In genomic region chr14:59482471-59483331, GRCh38 we compare ENCODE assay signal across 8 cellular contexts. TPM values are rescaled to one million over a fixed set of nuclear protein-coding genes. Genes with fewer than 3 reads are reported as not detected.
DNase-seq lines count a peak whose midpoint lies in the region; ATAC-seq, FAIRE-seq and TF ChIP-seq lines count a peak whose summit lies in the region.

No MANE protein-coding gene starts in this region.

- H2BK5ac ChIP-seq in H1 (ENCODE audit: low read depth, low read length), result no peak overlapping the region

- no peak overlapping the region for H4K91ac ChIP-seq in H1 (replicated peaks; ENCODE audit: insufficient read length, low read length)

- H2BK15ac ChIP-seq in H1 (ENCODE audit: low read length), result no peak overlapping the region

- H3K4me2 ChIP-seq in H1 (ENCODE audit: insufficient read depth in 1 of 2, low read depth in 2 of 2, low read length in 2 of 2), result peak overlapping the region; percentile 89 to 97

- H2AK5ac ChIP-seq in H1 (ENCODE audit: low read depth, low read length), result no peak overlapping the region

- POLR2A ChIA-PET in H1 (lab: Charles Lee; ENCODE audit: partially characterized antibody), result interaction anchor here (1.1 to 2.3 kb wide), 7 partner anchors 8 to 1186 kb away, joined by 3 to 7 read pairs (median 5); partner anchors contain the start of gene GPR135

- H3K79me2 ChIP-seq in H1 (ENCODE audit: control insufficient read depth in 1 of 2, insufficient read depth in 2 of 2, low read length in 2 of 2), result peaks cover 0 to 45% of the 10 kb centered on the region in 2 experiments; a peak in 3 of 4 replicates

- H3K23ac ChIP-seq in H1 (ENCODE audit: insufficient read length), result no peak overlapping the region

- H2BK20ac ChIP-seq in H1 (ENCODE audit: low read length), result no peak overlapping the region

- peak; percentile 23 to 86 for DNase-seq in cardiac muscle cell (ENCODE audit: low read depth in 1 of 2, low spot score in 1 of 2)
- DNase-seq in cardiac septum (ENCODE audit: low spot score), result no peak
- DNase-seq in RCC 7860 (ENCODE audit: low spot score), result peak; percentile 85
- no peak for DNase-seq in H1 (ENCODE audit: low read depth in 1 of 2, low spot score in 2 of 2)
- no peak for DNase-seq in naive B cell
- DNase-seq in retina, result no peak
- no peak for DNase-seq in NCI-H128 (lab: John Stamatoyannopoulos, UW; ENCODE audit: unreplicated experiment)
- no peak for DNase-seq in activated CD8-positive, alpha-beta memory T cell treated with anti-CD3 and anti-CD28 coated beads, Interleukin-2, amount 50 U/mL, for 4 hours

- peaks cover 0 to 2% of the 10 kb centered on the region in 2 experiments for H4K20me1 ChIP-seq in H1 (replicated peaks in 1 of 2; ENCODE audit: control insufficient read depth in 1 of 2, insufficient read depth in 2 of 2, low read length in 2 of 2)

- no peak overlapping the region for H2BK120ac ChIP-seq in H1 (replicated peaks; ENCODE audit: low read depth, low read length)

- H3K36me3 ChIP-seq in cardiac muscle cell, result peaks cover 10% of the 10 kb centered on the region
- H3K36me3 ChIP-seq in H1 (ENCODE audit: control insufficient read depth in 2 of 4, insufficient read depth in 4 of 4, low read length in 3 of 4), result peaks cover 2 to 16% (median 4%) of the 10 kb centered on the region in 4 experiments; a peak in 6 of 8 replicates

- peak overlapping the region; percentile 31 for H3K27ac ChIP-seq in cardiac muscle cell
- no peak overlapping the region for H3K27ac ChIP-seq in H1 (ENCODE audit: low read depth, low read length)

- no peak overlapping the region for H3K18ac ChIP-seq in H1 (ENCODE audit: extremely low read depth, low read length)

- WGBS in H1 (ENCODE audit: extremely low coverage in 1 of 2, insufficient coverage in 1 of 2, insufficient read length in 1 of 2, insufficient replicate concordance in 2 of 2, low coverage in 1 of 2, low lambda C conversion rate in 2 of 2, missing lambda C conversion rate in 1 of 2), 2 experiments, result 79% methylated on average over 6 of the region's 6 CpGs; no CpG with 5 or more reads in 1 of the 2 experiments

- no peak for ATAC-seq in naive B cell (ENCODE audit: low read depth in 2 of 2)

- no peak for TF ChIP-seq CTCF in cardiac muscle cell (IDR thresholded peaks at IDR 0.05; ENCODE audit: low read depth, low read length)
- TF ChIP-seq CTCF in H1 (IDR thresholded peaks at IDR 0.05; ENCODE audit: control extremely low read depth in 1 of 3, insufficient read depth in 1 of 3, low read depth in 1 of 3, low read length in 3 of 3), result no peak

- H3K4me3 ChIP-seq in cardiac muscle cell (peak overlapping the region; percentile 73), H1 (ENCODE audit: extremely low read depth in 1 of 4, insufficient read depth in 2 of 4, low read depth in 3 of 4, low read length in 4 of 4) (peak overlapping the region; percentile 71 to 90 (median 75))

- H2AFZ ChIP-seq in H1 (ENCODE audit: low read length), result no peak overlapping the region

- H3K9me3 ChIP-seq in cardiac muscle cell (ENCODE audit: low read depth) (no peaks in the 10 kb centered on the region), H1 (ENCODE audit: insufficient read depth in 2 of 2, low read depth in 1 of 2, low read length in 1 of 2) (no peaks in the 10 kb centered on the region)

- H3K14ac ChIP-seq in H1 (ENCODE audit: insufficient read length), result no peak overlapping the region

- H3K4me1 Mint-ChIP-seq in naive B cell, result peaks cover 36 to 55% (median 50%) of the 10 kb centered on the region in 3 donors

- no peak overlapping the region for H4K8ac ChIP-seq in H1 (ENCODE audit: extremely low read depth, insufficient read depth, low read length)

- H3K4me3 Mint-ChIP-seq in naive B cell, result peak overlapping the region; percentile 88 to 98 (median 96)

- no peak for TF ChIP-seq RAD21 in H1 (IDR thresholded peaks at IDR 0.05 in 1 of 2, conservative IDR thresholded peaks at IDR 0.05 in 1 of 2; ENCODE audit: low read depth in 2 of 2, low read length in 2 of 2)

- FAIRE-seq in RCC 7860 (lab: Jason Lieb, UNC) (peak; percentile 80), H1 (lab: Jason Lieb, UNC) (no peak)

- H3K27ac Mint-ChIP-seq in naive B cell, result peak overlapping the region in 5 of 6 donors; percentile 36 to 88 (median 80)

- no peak overlapping the region for H3K56ac ChIP-seq in H1 (replicated peaks; ENCODE audit: insufficient read length, low read depth, low read length)

- no peak overlapping the region for H2BK12ac ChIP-seq in H1 (ENCODE audit: low read depth, low read length)

- CTCF ChIA-PET in H1 (lab: Charles Lee; ENCODE audit: partially characterized antibody), result interaction anchor here (0.6 to 2.2 kb wide), 8 partner anchors 8 to 358 kb away, joined by 3 to 6 read pairs (median 3); partner anchors contain the start of gene CCDC175

- no peaks in the 10 kb centered on the region for H3K27me3 Mint-ChIP-seq in naive B cell

- H4K5ac ChIP-seq in H1 (ENCODE audit: insufficient read length, low read depth, low read length), result no peak overlapping the region

- H3K9ac ChIP-seq in H1 (replicated peaks in 1 of 4; ENCODE audit: extremely low read depth in 1 of 4, low read depth in 3 of 4, low read length in 3 of 4), result peak overlapping the region in 1 of 4 experiments; percentile 72; a peak in 1 of 7 replicates

- H3K4ac ChIP-seq in H1 (replicated peaks; ENCODE audit: insufficient read length, low read depth, low read length), result no peak overlapping the region

- TF ChIP-seq POLR2A in H1 (IDR thresholded peaks at IDR 0.05; ENCODE audit: control extremely low read depth in 1 of 2, low read depth in 2 of 2, low read length in 2 of 2), result no peak

- intact Hi-C loops in cardiac septum (cut with DNase I), result loop anchor here (2.0 to 10.0 kb wide), 2 partner anchors 18 to 682 kb away; partner anchors contain the start of genes DHRS7 and GPR135

- H3K9me3 Mint-ChIP-seq in naive B cell, result no peaks in the 10 kb centered on the region

- H3K23me2 ChIP-seq in H1 (ENCODE audit: low read depth, low read length), result peaks cover 7% of the 10 kb centered on the region

- H3K36me3 Mint-ChIP-seq in naive B cell, result peaks cover 0 to 6% of the 10 kb centered on the region in 2 donors

- H3K4me1 ChIP-seq in cardiac muscle cell (ENCODE audit: low read depth), result peaks cover 12% of the 10 kb centered on the region
- H3K4me1 ChIP-seq in H1 (replicated peaks in 1 of 4; ENCODE audit: control insufficient read depth in 3 of 4, insufficient read depth in 4 of 4, low read length in 3 of 4), result peaks cover 0 to 10% (median 3%) of the 10 kb centered on the region in 4 experiments; a peak in 3 of 7 replicates

- no peak for TF ChIP-seq EP300 in H1 (IDR thresholded peaks at IDR 0.05; ENCODE audit: borderline replicate concordance in 1 of 2, low read depth in 2 of 2, low read length in 2 of 2)

- no peaks in the 10 kb centered on the region for H3K79me1 ChIP-seq in H1 (ENCODE audit: low read depth, low read length)

- H3K27me3 ChIP-seq in cardiac muscle cell, result no peaks in the 10 kb centered on the region
- H3K27me3 ChIP-seq in H1 (replicated peaks in 1 of 4; ENCODE audit: control insufficient read depth in 3 of 4, extremely low read depth in 1 of 4, insufficient read depth in 3 of 4, low read length in 3 of 4), result no peaks in the 10 kb centered on the region

TF ChIP-seq in H1, 55 proteins besides CTCF, POLR2A, EP300 and RAD21 (continues in another document):
- no peak for TF ChIP-seq BCL11A (IDR thresholded peaks at IDR 0.05; ENCODE audit: low read depth in 2 of 2, low read length in 2 of 2)

RNA-seq across cellular contexts. Expression of gene L3HYPDH, which starts 1.5 kb away (rescaled TPM):
- total RNA-seq in cardiac muscle cell (29.4 and 37.8 TPM in 2 replicates), cardiac septum (20.3 TPM)
- polyA plus RNA-seq in cardiac muscle cell (22.1 and 29.4 TPM in 2 replicates), H1 (2011; rRNA removed) (11.2 and 12.1 TPM in 2 replicates), naive B cell (ENCODE audit: low read depth in 6 of 6) (10 to 100 TPM in 2 of 6 donors, 1 to 10 TPM in 3, not detected in 1; 3.2 to 10.7 (median 5.4) TPM)
- total RNA-seq in H1 (2021; fragmentation: NEBNext Ultra II Directional; extraction: Animal tissue kit (Norgen Biotek cat#: 25700)), result 12.4 and 15.8 TPM in 2 replicates
- 15.1 TPM for polyA plus RNA-seq in H1 (2011; cell fraction: cytosol; rRNA removed)
- polyA plus RNA-seq in H1 (2011; cell fraction: nucleus; rRNA removed), result 21.3 TPM
- polyA plus RNA-seq in H1 (2012, experiment 1 of 2), result 8.2 to 10.3 TPM (median 9.8 TPM) in 4 replicates
- polyA plus RNA-seq in H1 (2012, experiment 2 of 2), result 4.7 TPM
- 15.4 TPM for polyA plus RNA-seq in H1 (2013, experiment 1 of 2)
- polyA plus RNA-seq in H1 (2013, experiment 2 of 2), result 13.8 TPM
- 7.4 and 9.6 TPM in 2 replicates for polyA minus RNA-seq in H1 (2011; rRNA and poly(A)+ RNA removed)
- 10.8 TPM for polyA minus RNA-seq in H1 (2011; cell fraction: cytosol; rRNA and poly(A)+ RNA removed)
- polyA minus RNA-seq in H1 (2011; cell fraction: nucleus; rRNA and poly(A)+ RNA removed), result 47.9 TPM

RNA-seq across cellular contexts. Expression of gene JKAMP, which starts 1.6 kb away (rescaled TPM):
- 52.0 and 57.8 TPM in 2 replicates for total RNA-seq in cardiac muscle cell
- 77.3 and 80.2 TPM in 2 replicates for polyA plus RNA-seq in cardiac muscle cell
- total RNA-seq in cardiac septum, result 21.1 TPM
- total RNA-seq in H1 (2021; fragmentation: NEBNext Ultra II Directional; extraction: Animal tissue kit (Norgen Biotek cat#: 25700)), result 31.3 and 34.9 TPM in 2 replicates
- 99.5 and 182 TPM in 2 replicates for polyA plus RNA-seq in H1 (2011; rRNA removed)
- polyA plus RNA-seq in H1 (2011; cell fraction: cytosol; rRNA removed), result 83.7 TPM
- 48.7 TPM for polyA plus RNA-seq in H1 (2011; cell fraction: nucleus; rRNA removed)
- polyA plus RNA-seq in H1 (2012, experiment 1 of 2), result 24.9 to 60.7 TPM (median 33.2 TPM) in 4 replicates
- 5.5 TPM for polyA plus RNA-seq in H1 (2012, experiment 2 of 2)
- 71.2 TPM for polyA plus RNA-seq in H1 (2013, experiment 1 of 2)
- polyA plus RNA-seq in H1 (2013, experiment 2 of 2), result 79.9 TPM
- 73.5 and 108 TPM in 2 replicates for polyA minus RNA-seq in H1 (2011; rRNA and poly(A)+ RNA removed)
- 27.9 TPM for polyA minus RNA-seq in H1 (2011; cell fraction: cytosol; rRNA and poly(A)+ RNA removed)
- polyA minus RNA-seq in H1 (2011; cell fraction: nucleus; rRNA and poly(A)+ RNA removed), result 50.0 TPM
- polyA plus RNA-seq in naive B cell (ENCODE audit: low read depth in 6 of 6), result 10 to 100 TPM; 42.8 to 98.3 (median 55.1) TPM

RNA-seq across cellular contexts. Expression of gene GPR135, which starts 17.5 kb away (rescaled TPM):
- total RNA-seq in cardiac muscle cell (5.6 and 11.0 TPM in 2 replicates), cardiac septum (3.2 TPM)
- polyA plus RNA-seq in cardiac muscle cell (1.7 and 4.0 TPM in 2 replicates), H1 (2011; rRNA removed) (0.48 and 0.66 TPM in 2 replicates), naive B cell (ENCODE audit: low read depth in 6 of 6) (under 1 TPM in 5 of 6 donors, not detected in 1; 0.41 to 0.96 (median 0.52) TPM)
- 0.73 and 1.1 TPM in 2 replicates for total RNA-seq in H1 (2021; fragmentation: NEBNext Ultra II Directional; extraction: Animal tissue kit (Norgen Biotek cat#: 25700))
- 0.40 TPM for polyA plus RNA-seq in H1 (2011; cell fraction: cytosol; rRNA removed)
- 2.4 TPM for polyA plus RNA-seq in H1 (2011; cell fraction: nucleus; rRNA removed)
- 0.29 to 0.64 TPM (median 0.41 TPM) in 4 replicates for polyA plus RNA-seq in H1 (2012, experiment 1 of 2)
- polyA plus RNA-seq in H1 (2012, experiment 2 of 2), result not detected
- 0.61 TPM for polyA plus RNA-seq in H1 (2013, experiment 1 of 2)
- polyA plus RNA-seq in H1 (2013, experiment 2 of 2), result 0.44 TPM
- 0.50 and 0.98 TPM in 2 replicates for polyA minus RNA-seq in H1 (2011; rRNA and poly(A)+ RNA removed)
- polyA minus RNA-seq in H1 (2011; cell fraction: cytosol; rRNA and poly(A)+ RNA removed), result 1.1 TPM
- polyA minus RNA-seq in H1 (2011; cell fraction: nucleus; rRNA and poly(A)+ RNA removed), result 6.6 TPM

Comparison
In these comparisons a context has a peak if more than half of its experiments do, and no peak if none do; other contexts are left out.
1. DNase-seq: peak in cardiac muscle cell (2 of 2) and RCC 7860 (single experiment); none in cardiac septum (single experiment), H1 (0 of 2), naive B cell (single experiment), retina (single experiment), NCI-H128 (single experiment) and activated CD8-positive, alpha-beta memory T cell treated with anti-CD3 and anti-CD28 coated beads, Interleukin-2, amount 50 U/mL, for 4 hours (single experiment).